Comparison of ENCODE assay signal across 16 cellular contexts in genomic region chr3:120454076-120454689, GRCh38. TPM values are rescaled to one million over a fixed set of nuclear protein-coding genes. Genes with fewer than 3 reads are reported as not detected.
DNase-seq lines count a peak whose midpoint lies in the region; ATAC-seq, FAIRE-seq and TF ChIP-seq lines count a peak whose summit lies in the region.
"Had no signal": no experiment of that assay in that cellular context is flagged by ENCODE, and none has a peak within 500 bp of the region (broad histone marks: within the 10 kb centered on the region; RNA-seq: fewer than 3 reads in every experiment).

No MANE protein-coding gene starts in this region.

- DNase-seq in NOMO-1 (lab: John Stamatoyannopoulos, UW; ENCODE audit: unreplicated experiment in 2 of 2) (peak; percentile 73 to 80), neural crest cell (ENCODE audit: low read depth, low spot score) (no peak), retina (no peak), COLO668 (lab: John Stamatoyannopoulos, UW; ENCODE audit: unreplicated experiment) (no peak), HPDE6-E6E7 (ENCODE audit: extremely low spot score) (no peak)
- DNase-seq: C1 segment of cervical spinal cord; CD4-positive, alpha-beta T cell; DMS79 had no signal

- no peaks in the 10 kb centered on the region for H3K36me3 Mint-ChIP-seq in neural crest cell (ENCODE audit: low read depth)

- peak overlapping the region; percentile 24 for H3K4me3 Mint-ChIP-seq in neural crest cell
- H3K4me3 Mint-ChIP-seq: B cell; CD4-positive, alpha-beta T cell; IgD-negative memory B cell had no signal

- TF ChIP-seq CTCF in HEK293 (tag by site-specific recombination; IDR thresholded peaks at IDR 0.05) (no peak), neural crest cell (conservative IDR thresholded peaks at IDR 0.05) (no peak)

- H3K4me1 Mint-ChIP-seq in neural crest cell: peaks cover 23% of the 10 kb centered on the region

- no peak for ATAC-seq in GM19023 (IDR thresholded peaks at IDR 0.05; ENCODE audit: unreplicated experiment)
- ATAC-seq: GM12878, HCT116 had no signal

- no peak overlapping the region for H3K27ac ChIP-seq in HEK293 (ENCODE audit: extremely low read depth, low read depth, low read length)

- POLR2A ChIA-PET in HEK293 (lab: Yijun Ruan, JAX): no interaction called here

- FAIRE-seq in colon (lab: Jason Lieb, UNC): peak; percentile 73
- FAIRE-seq: GM12878, GM18507 had no signal

- CTCF ChIA-PET in HEK293 (lab: Yijun Ruan, JAX): no interaction called here

- H3K36me3 ChIP-seq in HEK293 (ENCODE audit: control insufficient read depth in 2 of 2, insufficient read depth in 1 of 2, low read length in 2 of 2): no peaks in the 10 kb centered on the region

- H3K9me3 ChIP-seq in HEK293 (ENCODE audit: control insufficient read depth, insufficient read depth, low read depth, low read length): no peaks in the 10 kb centered on the region

- H3K4me1 ChIP-seq in HEK293 (ENCODE audit: control insufficient read depth, insufficient read depth, low read length): peaks cover 3% of the 10 kb centered on the region; the same call in 1 of the 2 replicates

- no peak overlapping the region for H3K4me3 ChIP-seq in HEK293 (ENCODE audit: low read depth, low read length)
- H3K4me3 ChIP-seq: GM12878 had no signal

- no peak overlapping the region for H3K27ac Mint-ChIP-seq in neural crest cell (ENCODE audit: unreplicated experiment)
- H3K27ac Mint-ChIP-seq: B cell; CD4-positive, alpha-beta T cell; IgD-negative memory B cell had no signal

- H3K9me3 Mint-ChIP-seq in neural crest cell: peaks cover 3% of the 10 kb centered on the region

- no peaks in the 10 kb centered on the region for H3K27me3 Mint-ChIP-seq in neural crest cell (ENCODE audit: low read depth)

TF ChIP-seq in HEK293, 187 proteins besides CTCF, POLR2A, EP300 and RAD21 (continues in another document):
- TF ChIP-seq TRIM28 (IDR thresholded peaks at IDR 0.05; ENCODE audit: borderline replicate concordance, low read length): peak; percentile 83
- TF ChIP-seq KLF7 (tag by site-specific recombination; IDR thresholded peaks at IDR 0.05; ENCODE audit: borderline replicate concordance): peak; percentile 31; the same call in 1 of the 2 replicates
- TF ChIP-seq ZNF843 (tag by site-specific recombination; IDR thresholded peaks at IDR 0.05): peak; percentile 73
- 0 out of 2 replicates have a peak, but pooled peaks have one; percentile 32 for TF ChIP-seq ZXDB (tag by site-specific recombination; IDR thresholded peaks at IDR 0.05)
- no peak for TF ChIP-seq ZNF169 (tag by site-specific recombination; IDR thresholded peaks at IDR 0.05)
- peak; percentile 69 for TF ChIP-seq SETDB1 (IDR thresholded peaks at IDR 0.05; ENCODE audit: insufficient read length, low read length)
- no peak for TF ChIP-seq ZBTB48 (tag by site-specific recombination; IDR thresholded peaks at IDR 0.05)
- no peak for TF ChIP-seq ZNF473 (tag by site-specific recombination; IDR thresholded peaks at IDR 0.05)
- TF ChIP-seq GLIS1 (tag by site-specific recombination; IDR thresholded peaks at IDR 0.05): peak; percentile 67
- TF ChIP-seq ZFP3 (tag by site-specific recombination; IDR thresholded peaks at IDR 0.05; ENCODE audit: low read depth): no peak
- TF ChIP-seq ZNF561 (tag by site-specific recombination; IDR thresholded peaks at IDR 0.05; ENCODE audit: borderline replicate concordance): 0 out of 2 replicates have a peak, but pooled peaks have one; percentile 49
- TF ChIP-seq ZNF138 (tag by site-specific recombination; IDR thresholded peaks at IDR 0.05; ENCODE audit: borderline replicate concordance): no peak
- 0 out of 2 replicates have a peak, but pooled peaks have one; percentile 35 for TF ChIP-seq ZEB2 (tag by site-specific recombination; IDR thresholded peaks at IDR 0.05)
- peak; percentile 56; the same call in 1 of the 2 replicates for TF ChIP-seq FEZF1 (tag by site-specific recombination; IDR thresholded peaks at IDR 0.05)
- peak; percentile 85 for TF ChIP-seq PRDM6 (tag by site-specific recombination; IDR thresholded peaks at IDR 0.05)
- no peak for TF ChIP-seq ZNF362 (tag by site-specific recombination; IDR thresholded peaks at IDR 0.05)
- 0 out of 2 replicates have a peak, but pooled peaks have one; percentile 22 for TF ChIP-seq ZNF18 (tag by site-specific recombination; IDR thresholded peaks at IDR 0.05)
- no peak for TF ChIP-seq ZNF2 (tag by site-specific recombination; IDR thresholded peaks at IDR 0.05)
- TF ChIP-seq ZBTB44 (tag by site-specific recombination; IDR thresholded peaks at IDR 0.05): peak; percentile 80
- no peak for TF ChIP-seq ZNF521 (tag by site-specific recombination; IDR thresholded peaks at IDR 0.05)
- TF ChIP-seq ZNF664 (tag by site-specific recombination; IDR thresholded peaks at IDR 0.05): no peak
- no peak for TF ChIP-seq ZNF707 (tag by site-specific recombination; IDR thresholded peaks at IDR 0.05)
- TF ChIP-seq ZNF610 (tag by site-specific recombination; IDR thresholded peaks at IDR 0.05; ENCODE audit: borderline replicate concordance): 0 out of 2 replicates have a peak, but pooled peaks have one; percentile 35
- no peak for TF ChIP-seq ZNF148 (tag by site-specific recombination; IDR thresholded peaks at IDR 0.05; ENCODE audit: borderline replicate concordance)
- peak; percentile 39 for TF ChIP-seq ZBTB8A (tag by site-specific recombination; IDR thresholded peaks at IDR 0.05)

RNA-seq across cellular contexts. Expression of gene FSTL1, which starts 3.4 kb away (rescaled TPM):
- 180 and 199 TPM in 2 replicates for total RNA-seq in neural crest cell
- total RNA-seq: B cell had no signal

Comparison
In these comparisons a context has a peak if more than half of its experiments do, and no peak if none do; other contexts are left out.
1. DNase-seq: peak in NOMO-1 (2 of 2); none in neural crest cell (single experiment), retina (single experiment), COLO668 (single experiment) and HPDE6-E6E7 (single experiment).